27 cellular contexts compared by ENCODE assay signal in genomic region chr4:176142253-176142652, GRCh38. TPM values are rescaled to one million over a fixed set of nuclear protein-coding genes. Genes with fewer than 3 reads are reported as not detected.
A peak's percentile ranks its signal among the peaks of the same experiment; 100 is the strongest.
DNase-seq lines count a peak whose midpoint lies in the region; ATAC-seq, FAIRE-seq and TF ChIP-seq lines count a peak whose summit lies in the region.
"Had no signal": no experiment of that assay in that cellular context is flagged by ENCODE, and none has a peak within 500 bp of the region (broad histone marks: within the 10 kb centered on the region; RNA-seq: fewer than 3 reads in every experiment).

No MANE protein-coding gene starts in this region.

- no peak overlapping the region for H3K4me3 ChIP-seq in small intestine (ENCODE audit: low read depth in 1 of 2, low read length in 2 of 2)
- H3K4me3 ChIP-seq: BLaER1 had no signal

- DNase-seq in GM12892 (ENCODE audit: insufficient read length) (no peak), SK-N-DZ (ENCODE audit: low spot score) (peak; percentile 2), small intestine (no peak), HPDE6-E6E7 (ENCODE audit: extremely low spot score) (no peak), NCI-H82 (lab: John Stamatoyannopoulos, UW) (no peak)
- DNase-seq: 8988T; ACHN; BE2C; C1 segment of cervical spinal cord; CD4-positive, alpha-beta memory T cell; CD4-positive, CD25-positive, alpha-beta regulatory T cell; CD8-positive, alpha-beta memory T cell; COR-L47; DMS 273 treated with DMSO at 0.1 percent for 48 hours; DMS153; DMS53; DMS79; DND-41; EL; GF-D8 had no signal

- FAIRE-seq in G401.6 (lab: Jason Lieb, UNC) (peak; percentile 11), GM12892 (lab: Jason Lieb, UNC) (peak; percentile 5), small intestine (lab: Jason Lieb, UNC) (peak; percentile 53)
- FAIRE-seq: GM12891, GM18507, GM19239 had no signal

- H3K36me3 ChIP-seq in small intestine (ENCODE audit: control insufficient read depth in 2 of 2, insufficient read depth in 2 of 2, low read length in 2 of 2) = no peaks in the 10 kb centered on the region
- H3K36me3 ChIP-seq: BE2C, BLaER1 had no signal

- no peaks in the 10 kb centered on the region for H3K9me3 ChIP-seq in small intestine (ENCODE audit: control insufficient read depth, low read depth)
- H3K9me3 ChIP-seq: BE2C, BLaER1 had no signal

- no peaks in the 10 kb centered on the region for H3K4me1 ChIP-seq in small intestine (ENCODE audit: control insufficient read depth in 2 of 2, insufficient read depth in 1 of 2, low read depth in 1 of 2, low read length in 1 of 2)
- H3K4me1 ChIP-seq: BE2C, BLaER1 had no signal

- TF ChIP-seq POLR2A in GM12892 (IDR thresholded peaks at IDR 0.05; ENCODE audit: low read depth, low read length) = no peak

- ATAC-seq in HG02571 (IDR thresholded peaks at IDR 0.05; ENCODE audit: unreplicated experiment) = no peak

- no peaks in the 10 kb centered on the region for H3K27me3 ChIP-seq in small intestine (ENCODE audit: control insufficient read depth in 2 of 2, insufficient read depth in 2 of 2, low read length in 2 of 2)
- H3K27me3 ChIP-seq: BE2C, BLaER1 had no signal

- no peak overlapping the region for H3K27ac ChIP-seq in small intestine (ENCODE audit: low read depth in 1 of 2, low read length in 1 of 2)
- H3K27ac ChIP-seq: BLaER1 had no signal

- WGBS in small intestine, 3 donors = 71% methylated on average over 2 of the region's 2 CpGs

RNA-seq across cellular contexts. Expression of gene SPATA4, which starts 53.1 kb away (rescaled TPM):
- not detected for polyA plus RNA-seq in GM12892 (2012; ENCODE audit: missing spikeins)
- 0.41 and 0.45 TPM in 2 replicates for polyA plus RNA-seq in SK-N-DZ (2014; cell fraction: cytosol; rRNA removed)
- 0.70 TPM in 1 of 2 replicates, not detected in the other for polyA plus RNA-seq in SK-N-DZ (2014; cell fraction: nucleus; rRNA removed)
- polyA plus RNA-seq in small intestine = not detected
- polyA plus RNA-seq: CD14-positive monocyte; CD4-positive, alpha-beta memory T cell; CD4-positive, CD25-positive, alpha-beta regulatory T cell; CD8-positive, alpha-beta memory T cell had no signal
